13 cellular contexts compared by ENCODE assay signal in the genomic region with DNA sequence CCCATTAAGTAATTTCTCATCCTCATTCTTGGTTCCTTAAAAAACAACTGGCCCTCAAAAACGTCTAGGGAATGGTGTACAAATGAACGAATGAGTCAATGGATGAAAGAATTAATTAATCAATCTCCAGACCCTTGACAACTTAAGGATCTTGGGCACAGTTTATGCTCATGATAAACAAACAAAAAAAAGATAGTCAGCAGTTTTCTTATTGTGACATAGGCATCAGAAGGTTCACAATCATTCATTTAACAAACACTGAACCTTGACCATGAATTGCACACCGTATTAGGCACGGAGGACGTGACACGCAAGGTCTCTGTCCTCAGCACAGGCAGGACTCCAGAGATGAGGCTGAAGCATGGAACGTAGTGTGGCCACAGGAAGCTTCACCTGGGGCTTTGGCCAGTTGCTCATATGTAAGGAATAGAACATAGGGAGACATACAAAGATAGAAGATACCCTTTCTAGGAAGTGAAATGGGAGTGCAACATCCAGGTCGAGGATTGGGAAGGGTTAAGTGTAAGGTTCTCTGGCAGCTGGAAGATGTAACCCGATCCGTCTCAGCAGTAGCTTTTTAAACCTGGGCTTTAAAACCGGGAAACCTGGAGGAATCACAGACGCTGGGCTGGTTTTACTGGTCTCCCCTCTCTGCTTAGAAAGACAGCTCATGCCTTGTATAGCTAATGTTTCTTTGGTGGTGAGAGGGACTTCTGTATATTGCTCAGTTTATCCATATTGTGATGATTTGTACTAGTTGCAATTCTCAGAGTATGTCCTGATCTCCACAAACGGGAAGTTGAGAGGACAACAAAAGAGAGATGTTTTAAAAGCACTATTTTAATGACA. TPM values are rescaled to one million over a fixed set of nuclear protein-coding genes. Genes with fewer than 3 reads are reported as not detected.
DNase-seq lines count a peak whose midpoint lies in the region; ATAC-seq, FAIRE-seq and TF ChIP-seq lines count a peak whose summit lies in the region.
"Had no signal": no experiment of that assay in that cellular context is flagged by ENCODE, and none has a peak within 500 bp of the region (broad histone marks: within the 10 kb centered on the region; RNA-seq: fewer than 3 reads in every experiment).

No MANE protein-coding gene starts in this region.

- peak; percentile 46 for DNase-seq in D341Med (ENCODE audit: low spot score)
- DNase-seq in M059J (ENCODE audit: low read depth): peak; percentile 40
- DNase-seq in K562 (ENCODE audit: extremely low read depth in 1 of 4, low spot score in 3 of 4): peak in 1 of 4 experiments; percentile 41
- no peak for DNase-seq in keratinocyte (ENCODE audit: low read depth, low spot score)
- no peak for DNase-seq in G401 (ENCODE audit: low spot score)
- DNase-seq in stimulated activated CD4-positive, alpha-beta T cell treated with anti-CD3 and anti-CD28 coated beads, Interleukin-1b, Interleukin-23, amount 100 ng/mL, for 48 hours: no peak
- DNase-seq in HT-29 (ENCODE audit: low spot score): no peak
- DNase-seq in activated gamma-delta T cell treated with Interleukin-2 at 50 U/mL for 16 hours: no peak
- DNase-seq: adrenal gland, left ventricle myocardium superior, NCI-H2107, upper lobe of right lung had no signal

- dilution Hi-C loops in keratinocyte (cut with MboI; ENCODE audit: extremely low pct_ligation_motif_present, low sequenced_read_pairs): no loop called here

- H3K9me3 ChIP-seq in K562 (replicated peaks; ENCODE audit: control insufficient read depth, insufficient read depth, low read depth, low read length) (no peaks in the 10 kb centered on the region), keratinocyte (ENCODE audit: control insufficient read depth, low read depth, low read length) (no peaks in the 10 kb centered on the region)
- H3K9me3 ChIP-seq: adrenal gland, upper lobe of right lung had no signal

- H3K4me3 ChIP-seq in K562 (no peak overlapping the region), keratinocyte (ENCODE audit: control insufficient read depth in 2 of 3, extremely low read depth in 1 of 3, insufficient read depth in 2 of 3, low read depth in 1 of 3, low read length in 3 of 3) (no peak overlapping the region)
- H3K4me3 ChIP-seq: adrenal gland, upper lobe of right lung had no signal

- no peaks in the 10 kb centered on the region for H3K9me1 ChIP-seq in K562 (ENCODE audit: control insufficient read depth, insufficient read depth, low read length)
- H3K9me1 ChIP-seq in keratinocyte (ENCODE audit: control insufficient read depth, extremely low read depth, insufficient read depth, low read length): no peaks in the 10 kb centered on the region

- no peak for TF ChIP-seq EP300 in K562 (IDR thresholded peaks at IDR 0.05; ENCODE audit: low read length)

- H3K4me2 ChIP-seq in K562 (ENCODE audit: insufficient read depth, low read length) (peak overlapping the region; percentile 34; the same call in 1 of the 2 replicates), keratinocyte (ENCODE audit: control insufficient read depth, extremely low read depth, insufficient read depth, low read depth, low read length) (no peak overlapping the region)

- H3K79me2 ChIP-seq in K562 (ENCODE audit: control insufficient read depth, insufficient read depth, low read length): no peaks in the 10 kb centered on the region
- H3K79me2 ChIP-seq in keratinocyte (ENCODE audit: control insufficient read depth, insufficient read depth, low read length): no peaks in the 10 kb centered on the region

- FAIRE-seq in K562 (lab: Jason Lieb, UNC) (peak; percentile 72), keratinocyte (lab: Jason Lieb, UNC) (no peak)
- FAIRE-seq: GM19239 had no signal

- no peak for TF ChIP-seq POLR2A in K562 (conservative IDR thresholded peaks at IDR 0.05)

- in situ Hi-C loops in K562 (cut with MboI) (loop anchor here (5.0 to 25.0 kb wide), 2 partner anchors 46 to 649 kb away; a partner anchor contains a TSS), G401 (cut with HindIII; ENCODE audit: low sequenced_read_pairs) (no loop called here)

- H2AFZ ChIP-seq in K562 (ENCODE audit: low read depth, low read length): peak overlapping the region; percentile 81
- peak overlapping the region; percentile 36 for H2AFZ ChIP-seq in keratinocyte (ENCODE audit: control insufficient read depth, low read length)

- H3K9ac ChIP-seq in K562 (ENCODE audit: insufficient read depth in 1 of 2, low read depth in 2 of 2, low read length in 2 of 2) (no peak overlapping the region), keratinocyte (ENCODE audit: control insufficient read depth, extremely low read depth, insufficient read depth, low read length) (no peak overlapping the region)

- TF ChIP-seq CTCF in K562 (IDR thresholded peaks at IDR 0.05 in 2 of 3, conservative IDR thresholded peaks at IDR 0.05 in 1 of 3; ENCODE audit: insufficient read depth in 2 of 3, low read depth in 1 of 3, low read length in 3 of 3) (no peak), keratinocyte (optimal IDR thresholded peaks at IDR 0.05 in 1 of 3, IDR thresholded peaks at IDR 0.05 in 1 of 3, conservative IDR thresholded peaks at IDR 0.05 in 1 of 3; ENCODE audit: extremely low read depth in 1 of 3, insufficient read depth in 2 of 3, low read length in 3 of 3) (no peak)

- H4K20me1 ChIP-seq in K562 (replicated peaks; ENCODE audit: control insufficient read depth, insufficient read depth, low read length): no peaks in the 10 kb centered on the region
- H4K20me1 ChIP-seq in keratinocyte (ENCODE audit: control insufficient read depth, extremely low read depth, insufficient read depth, low read length): no peaks in the 10 kb centered on the region

- H3K27ac ChIP-seq in K562 (ENCODE audit: extremely low read depth, low read depth, low read length) (no peak overlapping the region), keratinocyte (ENCODE audit: control insufficient read depth, insufficient read depth, low read length) (no peak overlapping the region)
- H3K27ac ChIP-seq: adrenal gland, upper lobe of right lung had no signal

- POLR2A ChIA-PET in K562 (lab: Yijun Ruan, JAX): no interaction called here

- 15% methylated on average over 13 of the region's 13 CpGs for WGBS in K562 (ENCODE audit: insufficient coverage, low coverage, missing lambda C conversion rate)

- H3K4me1 ChIP-seq in K562 (replicated peaks in 1 of 2; ENCODE audit: control insufficient read depth in 2 of 2, insufficient read depth in 2 of 2, low read length in 2 of 2) (peaks cover 0 to 16% of the 10 kb centered on the region in 2 experiments; a peak in 2 of 5 replicates), keratinocyte (ENCODE audit: control insufficient read depth, extremely low read depth, insufficient read depth, low read length) (no peaks in the 10 kb centered on the region)
- H3K4me1 ChIP-seq: adrenal gland, upper lobe of right lung had no signal

- intact Hi-C loops in K562 (cut with micrococcal nuclease): no loop called here

- ATAC-seq in K562: peak; percentile 62
- ATAC-seq: left ventricle myocardium superior, upper lobe of right lung had no signal

- no TSS peak for BruUV-seq in K562 (replicated peaks; lab: Mats Ljungman, UMichigan)

- H3K27me3 ChIP-seq in K562 (ENCODE audit: control insufficient read depth in 2 of 2, insufficient read depth in 2 of 2, low read length in 2 of 2) (no peaks in the 10 kb centered on the region), keratinocyte (ENCODE audit: control insufficient read depth, extremely low read depth, insufficient read depth, low read length) (no peaks in the 10 kb centered on the region)
- H3K27me3 ChIP-seq: adrenal gland, upper lobe of right lung had no signal

- CTCF ChIA-PET in K562 (lab: Yijun Ruan, JAX; ENCODE audit: low intra/inter-chr PET ratio): no interaction called here

- H3K36me3 ChIP-seq in K562 (ENCODE audit: control insufficient read depth, insufficient read depth, low read length) (no peaks in the 10 kb centered on the region), keratinocyte (ENCODE audit: control insufficient read depth in 2 of 2, extremely low read depth in 1 of 2, insufficient read depth in 2 of 2, low read length in 2 of 2) (no peaks in the 10 kb centered on the region)
- H3K36me3 ChIP-seq: adrenal gland, upper lobe of right lung had no signal

- no peak for TF ChIP-seq RAD21 in K562 (CRISPR knock-in tag; conservative IDR thresholded peaks at IDR 0.05 in 1 of 2, IDR thresholded peaks at IDR 0.05 in 1 of 2)

TF ChIP-seq in K562, 482 proteins besides CTCF, POLR2A, EP300 and RAD21 (continues in another document):
- TF ChIP-seq NR2C2 (CRISPR knock-in tag; IDR thresholded peaks at IDR 0.05) (no peak), NR2C2 (tag; IDR thresholded peaks at IDR 0.05) (no peak), ZKSCAN1 (IDR thresholded peaks at IDR 0.05; ENCODE audit: low read depth, low read length) (peak; percentile 87), ARID2 (IDR thresholded peaks at IDR 0.05) (no peak)

RNA-seq across cellular contexts. Expression of a gene that starts 8.9 kb away (rescaled TPM):
- 4.4 and 9.2 TPM in 2 replicates for total RNA-seq in M059J (2014; rRNA removed; shearing (Covaris generic))
- total RNA-seq in K562 (2011; cell fraction: chromatin; rRNA removed; ENCODE audit: low replicate concordance): 48.1 and 65.2 TPM in 2 replicates
- total RNA-seq in K562 (2011; cell fraction: nucleolus; rRNA removed): 41.1 and 45.5 TPM in 2 replicates
- 41.8 and 50.5 TPM in 2 replicates for total RNA-seq in K562 (2011; cell fraction: nucleoplasm; rRNA removed)
- total RNA-seq in K562 (2014; rRNA removed) (8.2 and 10.4 TPM in 2 replicates), K562 (2014; rRNA removed; fragmentation: Illumina TruSeq; extraction: Trizol) (7.9 and 8.5 TPM in 2 replicates), K562 (2015; rRNA removed; fragmentation: Illumina TruSeq; extraction: Trizol) (3.6 and 3.8 TPM in 2 replicates), K562 (2021) (12.8 and 13.6 TPM in 2 replicates)
- polyA plus RNA-seq in K562 (2011; rRNA removed) (12.2 and 16.4 TPM in 2 replicates), K562 (2014; fragmentation: Illumina TruSeq; extraction: Trizol) (9.7 and 12.0 TPM in 2 replicates), K562 (2014; fragmentation: Nextera tagmentation; extraction: Ambion mirVana) (1 to 10 TPM; 4.3 to 5.2 TPM), K562 (2014; rRNA removed) (6.7 and 7.0 TPM in 2 replicates), keratinocyte (9.2 to 16.7 TPM (median 9.3 TPM) in 3 replicates)
- 11.4 and 13.9 TPM in 2 replicates for polyA plus RNA-seq in K562 (2011; cell fraction: cytosol; rRNA removed)
- 9.9 and 15.8 TPM in 2 replicates for polyA plus RNA-seq in K562 (2011; cell fraction: nucleus; rRNA removed)
- 6.6 and 7.6 TPM in 2 replicates for polyA plus RNA-seq in K562 (2012)
- polyA minus RNA-seq in K562 (2011; rRNA and poly(A)+ RNA removed): 39.9 and 55.1 TPM in 2 replicates
- 19.4 and 29.2 TPM in 2 replicates for polyA minus RNA-seq in K562 (2011; cell fraction: cytosol; rRNA and poly(A)+ RNA removed)
- 15.8 and 17.2 TPM in 2 replicates for polyA minus RNA-seq in K562 (2011; cell fraction: nucleus; rRNA and poly(A)+ RNA removed)
- 1.2 TPM for polyA plus RNA-seq in keratinocyte (2011; ENCODE audit: low read depth)
- polyA plus RNA-seq in keratinocyte (2011; cell fraction: cytosol; rRNA removed): 2.9 and 3.2 TPM in 2 replicates
- polyA plus RNA-seq in keratinocyte (2011; cell fraction: nucleus; rRNA removed): 22.7 and 23.4 TPM in 2 replicates
- polyA plus RNA-seq in keratinocyte (2012; ENCODE audit: low replicate concordance): 1.9 and 8.7 TPM in 2 replicates
- polyA minus RNA-seq in keratinocyte: 19.8 to 31.3 TPM (median 22.8 TPM) in 3 replicates
- polyA minus RNA-seq in keratinocyte (2011; cell fraction: cytosol; rRNA and poly(A)+ RNA removed): 9.0 TPM
- polyA minus RNA-seq in keratinocyte (2011; cell fraction: nucleus; rRNA and poly(A)+ RNA removed): 20.9 and 44.6 TPM in 2 replicates
- total RNA-seq in G401 (2014; rRNA removed; shearing (Covaris generic)): 12.5 and 14.5 TPM in 2 replicates
- total RNA-seq in HT-29 (2014; rRNA removed; shearing (Covaris generic)): 0.63 and 1.2 TPM in 2 replicates

Comparison
In these comparisons a context has a peak if more than half of its experiments do, and no peak if none do; other contexts are left out.
1. DNase-seq: peak in D341Med (single experiment) and M059J (single experiment); none in keratinocyte (single experiment), G401 (single experiment), stimulated activated CD4-positive, alpha-beta T cell treated with anti-CD3 and anti-CD28 coated beads, Interleukin-1b, Interleukin-23, amount 100 ng/mL, for 48 hours (single experiment), HT-29 (single experiment) and activated gamma-delta T cell treated with Interleukin-2 at 50 U/mL for 16 hours (single experiment).